Comparison of ENCODE assay signal across 9 cellular contexts in the genomic region with DNA sequence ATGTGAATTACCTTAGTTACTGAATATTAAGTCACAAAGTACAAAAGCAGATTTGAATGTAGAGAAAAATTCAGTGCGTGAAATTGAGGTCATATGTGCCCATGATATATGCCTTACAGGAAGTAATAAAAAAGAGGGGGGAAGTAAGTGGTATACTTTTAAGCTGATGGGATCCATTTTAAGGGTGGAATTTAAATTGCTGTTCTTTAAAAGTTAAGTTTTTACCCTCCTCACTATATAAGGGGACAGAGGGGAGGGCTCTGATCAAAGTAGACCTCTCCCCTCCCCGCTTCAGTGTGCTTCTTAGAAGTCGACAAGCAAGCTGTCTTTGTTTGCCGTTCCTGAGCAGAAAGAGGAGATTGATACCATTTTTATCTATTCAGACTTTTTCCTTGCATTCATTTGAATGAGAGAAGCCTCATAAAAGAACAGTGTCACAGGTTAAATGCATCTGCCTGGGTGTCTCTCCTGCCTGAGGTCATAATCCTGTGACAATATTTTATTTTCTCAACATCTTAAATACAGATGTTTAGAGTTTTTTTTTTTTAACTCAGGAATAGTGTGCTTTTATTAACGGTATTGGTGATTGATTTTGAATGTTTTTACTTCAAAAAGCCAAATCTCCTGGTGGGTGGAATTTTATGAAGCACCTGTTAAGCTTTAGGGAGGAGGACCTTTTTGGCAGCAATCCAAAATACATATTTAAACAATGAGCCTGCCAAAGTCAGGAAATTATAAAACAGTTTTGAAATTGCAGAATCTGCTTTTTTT.
A peak's percentile ranks its signal among the peaks of the same experiment; 100 is the strongest.
DNase-seq lines count a peak whose midpoint lies in the region; ATAC-seq, FAIRE-seq and TF ChIP-seq lines count a peak whose summit lies in the region.
"Had no signal": no experiment of that assay in that cellular context is flagged by ENCODE, and none has a peak within 500 bp of the region (broad histone marks: within the 10 kb centered on the region; RNA-seq: fewer than 3 reads in every experiment).

No MANE protein-coding gene starts in this region.

- no peak overlapping the region for H3K27ac ChIP-seq in neural progenitor cell
- H3K27ac ChIP-seq in foreskin keratinocyte: no peak overlapping the region
- H3K27ac ChIP-seq: brain microvascular endothelial cell had no signal

- H3K36me3 Mint-ChIP-seq in activated CD4-positive, alpha-beta T cell treated with anti-CD3 and anti-CD28 coated beads, Interleukin-2, amount 10 ng/mL, durations not matched to agents 24 days and 14 days (ENCODE audit: low read depth): peaks cover 20% of the 10 kb centered on the region
- peaks cover 18% of the 10 kb centered on the region for H3K36me3 Mint-ChIP-seq in activated naive CD8-positive, alpha-beta T cell treated with anti-CD3 and anti-CD28 coated beads for 36 hours
- peaks cover 15% of the 10 kb centered on the region for H3K36me3 Mint-ChIP-seq in neural progenitor cell

- ATAC-seq in HG03378 (IDR thresholded peaks at IDR 0.05; ENCODE audit: unreplicated experiment) (no peak), foreskin keratinocyte (no peak)

- no peaks in the 10 kb centered on the region for H3K36me3 ChIP-seq in neural progenitor cell
- H3K36me3 ChIP-seq: brain microvascular endothelial cell had no signal

- peaks cover 25% of the 10 kb centered on the region for H3K4me1 ChIP-seq in neural progenitor cell
- H3K4me1 ChIP-seq in foreskin keratinocyte: peaks cover 5% of the 10 kb centered on the region

- peaks cover 3% of the 10 kb centered on the region for H3K79me2 ChIP-seq in neural progenitor cell (ENCODE audit: low read depth)

- peaks cover 4% of the 10 kb centered on the region for H3K9me3 Mint-ChIP-seq in activated CD4-positive, alpha-beta T cell treated with anti-CD3 and anti-CD28 coated beads, Interleukin-2, amount 10 ng/mL, durations not matched to agents 24 days and 14 days
- H3K9me3 Mint-ChIP-seq in activated naive CD8-positive, alpha-beta T cell treated with anti-CD3 and anti-CD28 coated beads for 36 hours: peaks cover 3% of the 10 kb centered on the region
- peaks cover 3% of the 10 kb centered on the region for H3K9me3 Mint-ChIP-seq in neural progenitor cell

- H4K20me1 ChIP-seq in neural progenitor cell (ENCODE audit: low read depth): peaks cover 4% of the 10 kb centered on the region

- H3K4me3 Mint-ChIP-seq in activated CD4-positive, alpha-beta T cell treated with anti-CD3 and anti-CD28 coated beads, Interleukin-2, amount 10 ng/mL, durations not matched to agents 24 days and 14 days: peak overlapping the region; percentile 37
- H3K4me3 Mint-ChIP-seq in activated naive CD8-positive, alpha-beta T cell treated with anti-CD3 and anti-CD28 coated beads for 36 hours: peak overlapping the region; percentile 49
- no peak overlapping the region for H3K4me3 Mint-ChIP-seq in neural progenitor cell

- no peak overlapping the region for H3K4me3 ChIP-seq in neural progenitor cell

- peak overlapping the region; percentile 30 for H3K4me2 ChIP-seq in neural progenitor cell

- peaks cover 11% of the 10 kb centered on the region for H3F3A ChIP-seq in neural progenitor cell (ENCODE audit: low read depth)

- no peak overlapping the region for H2AFZ ChIP-seq in neural progenitor cell (replicated peaks)

- no peaks in the 10 kb centered on the region for H3K9me3 ChIP-seq in neural progenitor cell (ENCODE audit: low read depth)

- no peak for DNase-seq in activated CD4-positive, alpha-beta T cell treated with anti-CD3 and anti-CD28 coated beads, Interleukin-2, amount 10 ng/mL, durations not matched to agents 24 days and 14 days
- no peak for DNase-seq in activated CD4-positive, alpha-beta T cell treated with anti-CD3 and anti-CD28 coated beads for 1 hour
- DNase-seq in NCI-H2029 (lab: John Stamatoyannopoulos, UW) (peak; percentile 51), neural progenitor cell (ENCODE audit: low spot score) (peak; percentile 24), D721Med (ENCODE audit: insufficient read length, low spot score) (no peak), foreskin keratinocyte (no peak)
- DNase-seq in activated naive CD8-positive, alpha-beta T cell treated with anti-CD3 and anti-CD28 coated beads for 36 hours: no peak
- DNase-seq: brain microvascular endothelial cell had no signal

- H3K27ac Mint-ChIP-seq in activated CD4-positive, alpha-beta T cell treated with anti-CD3 and anti-CD28 coated beads, Interleukin-2, amount 10 ng/mL, durations not matched to agents 24 days and 14 days: peak overlapping the region; percentile 22
- H3K27ac Mint-ChIP-seq in activated naive CD8-positive, alpha-beta T cell treated with anti-CD3 and anti-CD28 coated beads for 36 hours: peak overlapping the region; percentile 90
- peak overlapping the region; percentile 72 for H3K27ac Mint-ChIP-seq in neural progenitor cell

- peaks cover 23% of the 10 kb centered on the region for H3K4me1 Mint-ChIP-seq in activated CD4-positive, alpha-beta T cell treated with anti-CD3 and anti-CD28 coated beads, Interleukin-2, amount 10 ng/mL, durations not matched to agents 24 days and 14 days
- peaks cover 62% of the 10 kb centered on the region for H3K4me1 Mint-ChIP-seq in activated naive CD8-positive, alpha-beta T cell treated with anti-CD3 and anti-CD28 coated beads for 36 hours
- H3K4me1 Mint-ChIP-seq in neural progenitor cell: peaks cover 27% of the 10 kb centered on the region

- intact Hi-C loops in activated CD4-positive, alpha-beta T cell treated with anti-CD3 and anti-CD28 coated beads, Interleukin-2, amount 10 ng/mL, durations not matched to agents 24 days and 14 days (cut with micrococcal nuclease): no loop called here

- no peak for FAIRE-seq in D721Med (lab: Jason Lieb, UNC)

- H3K27me3 ChIP-seq in neural progenitor cell (no peaks in the 10 kb centered on the region), foreskin keratinocyte (no peaks in the 10 kb centered on the region)
- H3K27me3 ChIP-seq: brain microvascular endothelial cell had no signal

- TF ChIP-seq CTCF in neural progenitor cell (IDR thresholded peaks at IDR 0.05) (no peak), D721Med (IDR thresholded peaks at IDR 0.05; ENCODE audit: insufficient read depth, missing control alignments) (no peak), foreskin keratinocyte (conservative IDR thresholded peaks at IDR 0.05) (no peak)

- no peak overlapping the region for H3K9ac ChIP-seq in neural progenitor cell

- H3K27me3 Mint-ChIP-seq in activated CD4-positive, alpha-beta T cell treated with anti-CD3 and anti-CD28 coated beads, Interleukin-2, amount 10 ng/mL, durations not matched to agents 24 days and 14 days: no peaks in the 10 kb centered on the region
- H3K27me3 Mint-ChIP-seq in activated naive CD8-positive, alpha-beta T cell treated with anti-CD3 and anti-CD28 coated beads for 36 hours: no peaks in the 10 kb centered on the region
- peaks cover 7% of the 10 kb centered on the region for H3K27me3 Mint-ChIP-seq in neural progenitor cell (ENCODE audit: insufficient read depth, low read depth)

Comparison
In these comparisons a context has a peak if more than half of its experiments do, and no peak if none do; other contexts are left out.
1. DNase-seq: peak in NCI-H2029 (single experiment) and neural progenitor cell (single experiment); none in activated CD4-positive, alpha-beta T cell treated with anti-CD3 and anti-CD28 coated beads, Interleukin-2, amount 10 ng/mL, durations not matched to agents 24 days and 14 days (single experiment), activated CD4-positive, alpha-beta T cell treated with anti-CD3 and anti-CD28 coated beads for 1 hour (single experiment), activated naive CD8-positive, alpha-beta T cell treated with anti-CD3 and anti-CD28 coated beads for 36 hours (single experiment), D721Med (single experiment) and foreskin keratinocyte (0 of 2).
2. H3K27ac Mint-ChIP-seq: peak in every context shown above with its lines; median percentile 90 in activated naive CD8-positive, alpha-beta T cell treated with anti-CD3 and anti-CD28 coated beads for 36 hours; 72 in neural progenitor cell; 22 in activated CD4-positive, alpha-beta T cell treated with anti-CD3 and anti-CD28 coated beads, Interleukin-2, amount 10 ng/mL, durations not matched to agents 24 days and 14 days.